Comparison of ENCODE assay signal across 1 cellular context in genomic region chr20:34704177-34705007, GRCh38.
A peak's percentile ranks its signal among the peaks of the same experiment; 100 is the strongest.
TF ChIP-seq lines count a peak whose summit lies in the region.

A gene with protein sequence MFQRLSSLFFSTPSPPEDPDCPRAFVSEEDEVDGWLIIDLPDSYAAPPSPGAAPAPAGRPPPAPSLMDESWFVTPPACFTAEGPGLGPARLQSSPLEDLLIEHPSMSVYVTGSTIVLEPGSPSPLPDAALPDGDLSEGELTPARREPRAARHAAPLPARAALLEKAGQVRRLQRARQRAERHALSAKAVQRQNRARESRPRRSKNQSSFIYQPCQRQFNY (plus strand): TSS chr20:34704344. CDS start chr20:34708740, 4,396 bp downstream.

TF ChIP-seq in HepG2, 621 proteins besides CTCF, POLR2A, EP300 and RAD21 (continued from another document and continues in another):
- TF ChIP-seq, protein P1, sequence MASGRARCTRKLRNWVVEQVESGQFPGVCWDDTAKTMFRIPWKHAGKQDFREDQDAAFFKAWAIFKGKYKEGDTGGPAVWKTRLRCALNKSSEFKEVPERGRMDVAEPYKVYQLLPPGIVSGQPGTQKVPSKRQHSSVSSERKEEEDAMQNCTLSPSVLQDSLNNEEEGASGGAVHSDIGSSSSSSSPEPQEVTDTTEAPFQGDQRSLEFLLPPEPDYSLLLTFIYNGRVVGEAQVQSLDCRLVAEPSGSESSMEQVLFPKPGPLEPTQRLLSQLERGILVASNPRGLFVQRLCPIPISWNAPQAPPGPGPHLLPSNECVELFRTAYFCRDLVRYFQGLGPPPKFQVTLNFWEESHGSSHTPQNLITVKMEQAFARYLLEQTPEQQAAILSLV (CRISPR knock-in tag; IDR thresholded peaks at IDR 0.05; ENCODE audit: borderline replicate concordance): peak; percentile 20; the same call in 1 of the 2 replicates
- no peak for TF ChIP-seq FOXC1 (CRISPR knock-in tag; IDR thresholded peaks at IDR 0.05; ENCODE audit: borderline replicate concordance)
- TF ChIP-seq DDIT3 (CRISPR knock-in tag; IDR thresholded peaks at IDR 0.05): no peak
- no peak; the same call in 1 of the 2 replicates for TF ChIP-seq ZNF451 (CRISPR knock-in tag; IDR thresholded peaks at IDR 0.05)
- TF ChIP-seq REL (CRISPR knock-in tag; conservative IDR thresholded peaks at IDR 0.05): no peak
- TF ChIP-seq MEIS2 (CRISPR knock-in tag; IDR thresholded peaks at IDR 0.05): peak; percentile 4; the same call in 1 of the 2 replicates
- TF ChIP-seq ZGPAT (CRISPR knock-in tag; IDR thresholded peaks at IDR 0.05): no peak; the same call in 1 of the 2 replicates
- no peak for TF ChIP-seq ZSCAN12 (CRISPR knock-in tag; IDR thresholded peaks at IDR 0.05)
- no peak for TF ChIP-seq ZKSCAN1 (IDR thresholded peaks at IDR 0.05; ENCODE audit: low read length)
- TF ChIP-seq ZBTB38 (CRISPR knock-in tag; IDR thresholded peaks at IDR 0.05): no peak
- peak; percentile 73; the same call in 1 of the 2 replicates for TF ChIP-seq ARNT2 (CRISPR knock-in tag; IDR thresholded peaks at IDR 0.05; ENCODE audit: low read depth)
- TF ChIP-seq, protein P2, sequence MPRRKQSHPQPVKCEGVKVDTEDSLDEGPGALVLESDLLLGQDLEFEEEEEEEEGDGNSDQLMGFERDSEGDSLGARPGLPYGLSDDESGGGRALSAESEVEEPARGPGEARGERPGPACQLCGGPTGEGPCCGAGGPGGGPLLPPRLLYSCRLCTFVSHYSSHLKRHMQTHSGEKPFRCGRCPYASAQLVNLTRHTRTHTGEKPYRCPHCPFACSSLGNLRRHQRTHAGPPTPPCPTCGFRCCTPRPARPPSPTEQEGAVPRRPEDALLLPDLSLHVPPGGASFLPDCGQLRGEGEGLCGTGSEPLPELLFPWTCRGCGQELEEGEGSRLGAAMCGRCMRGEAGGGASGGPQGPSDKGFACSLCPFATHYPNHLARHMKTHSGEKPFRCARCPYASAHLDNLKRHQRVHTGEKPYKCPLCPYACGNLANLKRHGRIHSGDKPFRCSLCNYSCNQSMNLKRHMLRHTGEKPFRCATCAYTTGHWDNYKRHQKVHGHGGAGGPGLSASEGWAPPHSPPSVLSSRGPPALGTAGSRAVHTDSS (CRISPR knock-in tag; conservative IDR thresholded peaks at IDR 0.05): no peak
- TF ChIP-seq ZFP91 (CRISPR knock-in tag; IDR thresholded peaks at IDR 0.05; ENCODE audit: borderline replicate concordance): peak; percentile 75
- TF ChIP-seq SUZ12 (IDR thresholded peaks at IDR 0.05; ENCODE audit: low read depth, low read length): no peak
- 0 out of 2 replicates have a peak, but pooled peaks have one; percentile 7 for TF ChIP-seq SMAD3 (CRISPR knock-in tag; IDR thresholded peaks at IDR 0.05)
- no peak for TF ChIP-seq MZF1 (CRISPR knock-in tag; IDR thresholded peaks at IDR 0.05; ENCODE audit: borderline replicate concordance)
- TF ChIP-seq CBFB (CRISPR knock-in tag; IDR thresholded peaks at IDR 0.05): peak; percentile 27; the same call in 1 of the 2 replicates
- no peak for TF ChIP-seq TRIM22 (IDR thresholded peaks at IDR 0.05)
- TF ChIP-seq NFKB2 (CRISPR knock-in tag; IDR thresholded peaks at IDR 0.05; ENCODE audit: borderline replicate concordance): peak; percentile 67; the same call in 1 of the 2 replicates
- TF ChIP-seq, protein P3, sequence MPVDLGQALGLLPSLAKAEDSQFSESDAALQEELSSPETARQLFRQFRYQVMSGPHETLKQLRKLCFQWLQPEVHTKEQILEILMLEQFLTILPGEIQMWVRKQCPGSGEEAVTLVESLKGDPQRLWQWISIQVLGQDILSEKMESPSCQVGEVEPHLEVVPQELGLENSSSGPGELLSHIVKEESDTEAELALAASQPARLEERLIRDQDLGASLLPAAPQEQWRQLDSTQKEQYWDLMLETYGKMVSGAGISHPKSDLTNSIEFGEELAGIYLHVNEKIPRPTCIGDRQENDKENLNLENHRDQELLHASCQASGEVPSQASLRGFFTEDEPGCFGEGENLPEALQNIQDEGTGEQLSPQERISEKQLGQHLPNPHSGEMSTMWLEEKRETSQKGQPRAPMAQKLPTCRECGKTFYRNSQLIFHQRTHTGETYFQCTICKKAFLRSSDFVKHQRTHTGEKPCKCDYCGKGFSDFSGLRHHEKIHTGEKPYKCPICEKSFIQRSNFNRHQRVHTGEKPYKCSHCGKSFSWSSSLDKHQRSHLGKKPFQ (CRISPR knock-in tag; IDR thresholded peaks at IDR 0.05; ENCODE audit: insufficient replicate concordance): peak; percentile 54
- peak; percentile 91; the same call in 1 of the 2 replicates for TF ChIP-seq ZNF598 (CRISPR knock-in tag; IDR thresholded peaks at IDR 0.05; ENCODE audit: borderline replicate concordance)
- TF ChIP-seq PLRG1 (conservative IDR thresholded peaks at IDR 0.05): no peak
- TF ChIP-seq DNMT1 (CRISPR knock-in tag; IDR thresholded peaks at IDR 0.05): no peak
- TF ChIP-seq ZNF446 (CRISPR knock-in tag; IDR thresholded peaks at IDR 0.05): peak; percentile 88; the same call in 1 of the 2 replicates
- peak; percentile 19 for TF ChIP-seq IKZF4 (CRISPR knock-in tag; IDR thresholded peaks at IDR 0.05; ENCODE audit: borderline replicate concordance, low read depth, not compliant biosample characterization)
- no peak for TF ChIP-seq SMARCE1 (IDR thresholded peaks at IDR 0.05; ENCODE audit: borderline replicate concordance)
- TF ChIP-seq, protein P4, sequence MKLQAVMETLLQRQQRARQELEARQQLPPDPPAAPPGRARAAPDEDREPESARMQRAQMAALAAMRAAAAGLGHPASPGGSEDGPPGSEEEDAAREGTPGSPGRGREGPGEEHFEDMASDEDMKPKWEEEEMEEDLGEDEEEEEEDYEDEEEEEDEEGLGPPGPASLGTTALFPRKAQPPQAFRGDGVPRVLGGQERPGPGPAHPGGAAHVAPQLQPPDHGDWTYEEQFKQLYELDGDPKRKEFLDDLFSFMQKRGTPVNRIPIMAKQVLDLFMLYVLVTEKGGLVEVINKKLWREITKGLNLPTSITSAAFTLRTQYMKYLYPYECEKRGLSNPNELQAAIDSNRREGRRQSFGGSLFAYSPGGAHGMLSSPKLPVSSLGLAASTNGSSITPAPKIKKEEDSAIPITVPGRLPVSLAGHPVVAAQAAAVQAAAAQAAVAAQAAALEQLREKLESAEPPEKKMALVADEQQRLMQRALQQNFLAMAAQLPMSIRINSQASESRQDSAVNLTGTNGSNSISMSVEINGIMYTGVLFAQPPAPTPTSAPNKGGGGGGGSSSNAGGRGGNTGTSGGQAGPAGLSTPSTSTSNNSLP (IDR thresholded peaks at IDR 0.05; ENCODE audit: low read depth, low read length): no peak
- TF ChIP-seq ZNF749 (CRISPR knock-in tag; IDR thresholded peaks at IDR 0.05; ENCODE audit: borderline replicate concordance): 0 out of 2 replicates have a peak, but pooled peaks have one; percentile 65
- TF ChIP-seq ZNF704 (CRISPR knock-in tag; IDR thresholded peaks at IDR 0.05; ENCODE audit: borderline replicate concordance): no peak; the same call in 1 of the 2 replicates
- TF ChIP-seq MAFF (IDR thresholded peaks at IDR 0.05; ENCODE audit: low read depth, low read length): no peak
- peak; percentile 89; the same call in 1 of the 2 replicates for TF ChIP-seq ZBTB7B (CRISPR knock-in tag; IDR thresholded peaks at IDR 0.05)
- no peak for TF ChIP-seq PRPF4 (IDR thresholded peaks at IDR 0.05; ENCODE audit: low read depth, low read length, poor library complexity, severe bottlenecking)
- TF ChIP-seq NCOA1 (CRISPR knock-in tag; IDR thresholded peaks at IDR 0.05): 0 out of 2 replicates have a peak, but pooled peaks have one; percentile 16
- peak; percentile 18; the same call in 1 of the 2 replicates for TF ChIP-seq ZNF776 (CRISPR knock-in tag; IDR thresholded peaks at IDR 0.05)
- peak; percentile 64; the same call in 1 of the 2 replicates for TF ChIP-seq YEATS2 (CRISPR knock-in tag; IDR thresholded peaks at IDR 0.05; ENCODE audit: borderline replicate concordance)
- peak; percentile 56 for TF ChIP-seq NR2F6 (IDR thresholded peaks at IDR 0.05)
- peak; percentile 73 for TF ChIP-seq NR2F6 (CRISPR knock-in tag; IDR thresholded peaks at IDR 0.05)
- TF ChIP-seq ZKSCAN5 (CRISPR knock-in tag; IDR thresholded peaks at IDR 0.05): no peak
- TF ChIP-seq ATF1 (CRISPR knock-in tag; IDR thresholded peaks at IDR 0.05): peak; percentile 81
- TF ChIP-seq, protein P5, sequence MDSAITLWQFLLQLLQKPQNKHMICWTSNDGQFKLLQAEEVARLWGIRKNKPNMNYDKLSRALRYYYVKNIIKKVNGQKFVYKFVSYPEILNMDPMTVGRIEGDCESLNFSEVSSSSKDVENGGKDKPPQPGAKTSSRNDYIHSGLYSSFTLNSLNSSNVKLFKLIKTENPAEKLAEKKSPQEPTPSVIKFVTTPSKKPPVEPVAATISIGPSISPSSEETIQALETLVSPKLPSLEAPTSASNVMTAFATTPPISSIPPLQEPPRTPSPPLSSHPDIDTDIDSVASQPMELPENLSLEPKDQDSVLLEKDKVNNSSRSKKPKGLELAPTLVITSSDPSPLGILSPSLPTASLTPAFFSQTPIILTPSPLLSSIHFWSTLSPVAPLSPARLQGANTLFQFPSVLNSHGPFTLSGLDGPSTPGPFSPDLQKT (CRISPR knock-in tag; IDR thresholded peaks at IDR 0.05; ENCODE audit: borderline replicate concordance): no peak; the same call in 1 of the 2 replicates
- no peak for TF ChIP-seq ZNF251 (CRISPR knock-in tag; IDR thresholded peaks at IDR 0.05)
- TF ChIP-seq, protein P6, sequence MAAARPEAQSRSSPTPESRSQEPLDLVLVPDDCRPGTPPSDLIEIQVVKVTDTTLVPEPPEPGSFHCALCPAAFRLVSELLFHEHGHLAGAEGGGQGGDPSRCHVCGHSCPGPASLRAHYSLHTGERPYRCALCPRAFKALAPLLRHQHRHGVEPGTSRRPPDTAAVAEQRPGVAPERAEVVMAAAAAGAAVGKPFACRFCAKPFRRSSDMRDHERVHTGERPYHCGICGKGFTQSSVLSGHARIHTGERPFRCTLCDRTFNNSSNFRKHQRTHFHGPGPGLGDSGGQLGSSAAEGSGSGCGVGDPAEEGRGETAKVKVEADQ (CRISPR knock-in tag; IDR thresholded peaks at IDR 0.05; ENCODE audit: borderline replicate concordance): no peak; the same call in 1 of the 2 replicates
